2 cellular contexts compared by ENCODE assay signal in the genomic region with DNA sequence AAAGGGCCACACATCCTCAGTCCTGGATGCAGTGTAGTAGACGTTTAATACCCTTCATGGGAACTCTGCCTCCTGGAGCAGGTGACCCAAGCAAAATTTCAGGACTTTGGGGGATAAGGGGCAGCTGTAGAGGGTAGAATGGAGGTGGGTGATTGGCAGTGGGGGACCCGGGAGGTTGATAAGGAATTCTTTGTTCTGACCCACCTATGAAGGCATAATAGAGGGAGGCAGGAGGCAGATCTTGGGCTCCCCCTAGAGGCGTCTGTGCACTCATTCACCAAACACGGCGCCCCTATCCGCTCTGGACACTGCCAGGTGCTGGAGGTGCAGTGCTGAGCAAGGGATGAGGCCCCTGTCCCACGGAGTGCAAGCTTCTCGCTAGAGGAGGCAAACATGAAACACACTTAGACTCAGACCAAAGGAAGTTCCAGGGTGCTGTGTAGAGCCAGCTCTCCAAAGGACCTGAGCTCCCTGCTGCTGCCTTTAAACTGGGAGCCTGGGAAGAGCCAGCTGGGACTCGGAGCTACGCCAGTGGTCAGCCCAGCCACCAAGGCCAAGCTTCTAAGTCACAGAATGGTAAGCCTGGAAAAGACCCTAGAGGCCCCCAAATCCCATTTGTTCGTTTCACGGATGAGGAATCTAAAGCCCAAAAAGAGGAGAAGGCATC.
TF ChIP-seq lines count a peak whose summit lies in the region.

No MANE protein-coding gene starts in this region.

TF ChIP-seq in A549, 52 proteins besides CTCF, POLR2A, EP300 and RAD21:
- TF ChIP-seq NR3C1 (IDR thresholded peaks at IDR 0.05) (no peak), CBX2 (IDR thresholded peaks at IDR 0.05; ENCODE audit: borderline replicate concordance, low read depth) (no peak), PHF8 (IDR thresholded peaks at IDR 0.05; ENCODE audit: borderline replicate concordance, low read depth) (no peak), RNF2 (IDR thresholded peaks at IDR 0.05; ENCODE audit: borderline replicate concordance, low read depth) (no peak), ZFP36 (IDR thresholded peaks at IDR 0.05; ENCODE audit: borderline replicate concordance, partially characterized antibody) (no peak), SMC3 (IDR thresholded peaks at IDR 0.05) (peak; percentile 63), FOXS1 (CRISPR knock-in tag; IDR thresholded peaks at IDR 0.05) (no peak)
- TF ChIP-seq, protein P1, sequence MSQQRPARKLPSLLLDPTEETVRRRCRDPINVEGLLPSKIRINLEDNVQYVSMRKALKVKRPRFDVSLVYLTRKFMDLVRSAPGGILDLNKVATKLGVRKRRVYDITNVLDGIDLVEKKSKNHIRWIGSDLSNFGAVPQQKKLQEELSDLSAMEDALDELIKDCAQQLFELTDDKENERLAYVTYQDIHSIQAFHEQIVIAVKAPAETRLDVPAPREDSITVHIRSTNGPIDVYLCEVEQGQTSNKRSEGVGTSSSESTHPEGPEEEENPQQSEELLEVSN (IDR thresholded peaks at IDR 0.05; ENCODE audit: borderline replicate concordance, low read depth) = no peak

TF ChIP-seq in HepG2, 621 proteins besides CTCF, POLR2A, EP300 and RAD21:
- TF ChIP-seq BCL6 (CRISPR knock-in tag; IDR thresholded peaks at IDR 0.05) (no peak), GLI4 (CRISPR knock-in tag; IDR thresholded peaks at IDR 0.05; ENCODE audit: borderline replicate concordance) (0 out of 2 replicates have a peak, but pooled peaks have one; percentile 63), MED8 (CRISPR knock-in tag; IDR thresholded peaks at IDR 0.05; ENCODE audit: insufficient replicate concordance) (no peak), EEA1 (CRISPR knock-in tag; IDR thresholded peaks at IDR 0.05; ENCODE audit: borderline replicate concordance) (no peak), SMC3 (IDR thresholded peaks at IDR 0.05; ENCODE audit: low read length) (peak; percentile 57), STAG1 (CRISPR knock-in tag; IDR thresholded peaks at IDR 0.05) (peak; percentile 72), ZNF605 (CRISPR knock-in tag; IDR thresholded peaks at IDR 0.05) (0 out of 2 replicates have a peak, but pooled peaks have one; percentile 25), KDM2A (CRISPR knock-in tag; IDR thresholded peaks at IDR 0.05; ENCODE audit: borderline replicate concordance, low read depth) (0 out of 2 replicates have a peak, but pooled peaks have one; percentile 30), XRCC5 (optimal IDR thresholded peaks at IDR 0.05; ENCODE audit: low read length) (peak; percentile 75), FOXC1 (CRISPR knock-in tag; IDR thresholded peaks at IDR 0.05; ENCODE audit: borderline replicate concordance) (0 out of 2 replicates have a peak, but pooled peaks have one; percentile 33), BRD4 (CRISPR knock-in tag; IDR thresholded peaks at IDR 0.05) (no peak), NFYC (CRISPR knock-in tag; IDR thresholded peaks at IDR 0.05) (no peak), ZNF274 (CRISPR knock-in tag; IDR thresholded peaks at IDR 0.05) (peak; percentile 52; the same call in 1 of the 2 replicates)
- TF ChIP-seq, protein P2, sequence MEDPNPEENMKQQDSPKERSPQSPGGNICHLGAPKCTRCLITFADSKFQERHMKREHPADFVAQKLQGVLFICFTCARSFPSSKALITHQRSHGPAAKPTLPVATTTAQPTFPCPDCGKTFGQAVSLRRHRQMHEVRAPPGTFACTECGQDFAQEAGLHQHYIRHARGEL (CRISPR knock-in tag; IDR thresholded peaks at IDR 0.05) = no peak
- TF ChIP-seq, protein P3, sequence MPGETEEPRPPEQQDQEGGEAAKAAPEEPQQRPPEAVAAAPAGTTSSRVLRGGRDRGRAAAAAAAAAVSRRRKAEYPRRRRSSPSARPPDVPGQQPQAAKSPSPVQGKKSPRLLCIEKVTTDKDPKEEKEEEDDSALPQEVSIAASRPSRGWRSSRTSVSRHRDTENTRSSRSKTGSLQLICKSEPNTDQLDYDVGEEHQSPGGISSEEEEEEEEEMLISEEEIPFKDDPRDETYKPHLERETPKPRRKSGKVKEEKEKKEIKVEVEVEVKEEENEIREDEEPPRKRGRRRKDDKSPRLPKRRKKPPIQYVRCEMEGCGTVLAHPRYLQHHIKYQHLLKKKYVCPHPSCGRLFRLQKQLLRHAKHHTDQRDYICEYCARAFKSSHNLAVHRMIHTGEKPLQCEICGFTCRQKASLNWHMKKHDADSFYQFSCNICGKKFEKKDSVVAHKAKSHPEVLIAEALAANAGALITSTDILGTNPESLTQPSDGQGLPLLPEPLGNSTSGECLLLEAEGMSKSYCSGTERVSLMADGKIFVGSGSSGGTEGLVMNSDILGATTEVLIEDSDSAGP (CRISPR knock-in tag; IDR thresholded peaks at IDR 0.05; ENCODE audit: borderline replicate concordance) = peak; percentile 21; the same call in 1 of the 2 replicates
- TF ChIP-seq, protein P4, sequence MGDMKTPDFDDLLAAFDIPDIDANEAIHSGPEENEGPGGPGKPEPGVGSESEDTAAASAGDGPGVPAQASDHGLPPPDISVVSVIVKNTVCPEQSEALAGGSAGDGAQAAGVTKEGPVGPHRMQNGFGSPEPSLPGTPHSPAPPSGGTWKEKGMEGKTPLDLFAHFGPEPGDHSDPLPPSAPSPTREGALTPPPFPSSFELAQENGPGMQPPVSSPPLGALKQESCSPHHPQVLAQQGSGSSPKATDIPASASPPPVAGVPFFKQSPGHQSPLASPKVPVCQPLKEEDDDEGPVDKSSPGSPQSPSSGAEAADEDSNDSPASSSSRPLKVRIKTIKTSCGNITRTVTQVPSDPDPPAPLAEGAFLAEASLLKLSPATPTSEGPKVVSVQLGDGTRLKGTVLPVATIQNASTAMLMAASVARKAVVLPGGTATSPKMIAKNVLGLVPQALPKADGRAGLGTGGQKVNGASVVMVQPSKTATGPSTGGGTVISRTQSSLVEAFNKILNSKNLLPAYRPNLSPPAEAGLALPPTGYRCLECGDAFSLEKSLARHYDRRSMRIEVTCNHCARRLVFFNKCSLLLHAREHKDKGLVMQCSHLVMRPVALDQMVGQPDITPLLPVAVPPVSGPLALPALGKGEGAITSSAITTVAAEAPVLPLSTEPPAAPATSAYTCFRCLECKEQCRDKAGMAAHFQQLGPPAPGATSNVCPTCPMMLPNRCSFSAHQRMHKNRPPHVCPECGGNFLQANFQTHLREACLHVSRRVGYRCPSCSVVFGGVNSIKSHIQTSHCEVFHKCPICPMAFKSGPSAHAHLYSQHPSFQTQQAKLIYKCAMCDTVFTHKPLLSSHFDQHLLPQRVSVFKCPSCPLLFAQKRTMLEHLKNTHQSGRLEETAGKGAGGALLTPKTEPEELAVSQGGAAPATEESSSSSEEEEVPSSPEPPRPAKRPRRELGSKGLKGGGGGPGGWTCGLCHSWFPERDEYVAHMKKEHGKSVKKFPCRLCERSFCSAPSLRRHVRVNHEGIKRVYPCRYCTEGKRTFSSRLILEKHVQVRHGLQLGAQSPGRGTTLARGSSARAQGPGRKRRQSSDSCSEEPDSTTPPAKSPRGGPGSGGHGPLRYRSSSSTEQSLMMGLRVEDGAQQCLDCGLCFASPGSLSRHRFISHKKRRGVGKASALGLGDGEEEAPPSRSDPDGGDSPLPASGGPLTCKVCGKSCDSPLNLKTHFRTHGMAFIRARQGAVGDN (CRISPR knock-in tag; IDR thresholded peaks at IDR 0.05) = 0 out of 2 replicates have a peak, but pooled peaks have one; percentile 34
- TF ChIP-seq, protein P5, sequence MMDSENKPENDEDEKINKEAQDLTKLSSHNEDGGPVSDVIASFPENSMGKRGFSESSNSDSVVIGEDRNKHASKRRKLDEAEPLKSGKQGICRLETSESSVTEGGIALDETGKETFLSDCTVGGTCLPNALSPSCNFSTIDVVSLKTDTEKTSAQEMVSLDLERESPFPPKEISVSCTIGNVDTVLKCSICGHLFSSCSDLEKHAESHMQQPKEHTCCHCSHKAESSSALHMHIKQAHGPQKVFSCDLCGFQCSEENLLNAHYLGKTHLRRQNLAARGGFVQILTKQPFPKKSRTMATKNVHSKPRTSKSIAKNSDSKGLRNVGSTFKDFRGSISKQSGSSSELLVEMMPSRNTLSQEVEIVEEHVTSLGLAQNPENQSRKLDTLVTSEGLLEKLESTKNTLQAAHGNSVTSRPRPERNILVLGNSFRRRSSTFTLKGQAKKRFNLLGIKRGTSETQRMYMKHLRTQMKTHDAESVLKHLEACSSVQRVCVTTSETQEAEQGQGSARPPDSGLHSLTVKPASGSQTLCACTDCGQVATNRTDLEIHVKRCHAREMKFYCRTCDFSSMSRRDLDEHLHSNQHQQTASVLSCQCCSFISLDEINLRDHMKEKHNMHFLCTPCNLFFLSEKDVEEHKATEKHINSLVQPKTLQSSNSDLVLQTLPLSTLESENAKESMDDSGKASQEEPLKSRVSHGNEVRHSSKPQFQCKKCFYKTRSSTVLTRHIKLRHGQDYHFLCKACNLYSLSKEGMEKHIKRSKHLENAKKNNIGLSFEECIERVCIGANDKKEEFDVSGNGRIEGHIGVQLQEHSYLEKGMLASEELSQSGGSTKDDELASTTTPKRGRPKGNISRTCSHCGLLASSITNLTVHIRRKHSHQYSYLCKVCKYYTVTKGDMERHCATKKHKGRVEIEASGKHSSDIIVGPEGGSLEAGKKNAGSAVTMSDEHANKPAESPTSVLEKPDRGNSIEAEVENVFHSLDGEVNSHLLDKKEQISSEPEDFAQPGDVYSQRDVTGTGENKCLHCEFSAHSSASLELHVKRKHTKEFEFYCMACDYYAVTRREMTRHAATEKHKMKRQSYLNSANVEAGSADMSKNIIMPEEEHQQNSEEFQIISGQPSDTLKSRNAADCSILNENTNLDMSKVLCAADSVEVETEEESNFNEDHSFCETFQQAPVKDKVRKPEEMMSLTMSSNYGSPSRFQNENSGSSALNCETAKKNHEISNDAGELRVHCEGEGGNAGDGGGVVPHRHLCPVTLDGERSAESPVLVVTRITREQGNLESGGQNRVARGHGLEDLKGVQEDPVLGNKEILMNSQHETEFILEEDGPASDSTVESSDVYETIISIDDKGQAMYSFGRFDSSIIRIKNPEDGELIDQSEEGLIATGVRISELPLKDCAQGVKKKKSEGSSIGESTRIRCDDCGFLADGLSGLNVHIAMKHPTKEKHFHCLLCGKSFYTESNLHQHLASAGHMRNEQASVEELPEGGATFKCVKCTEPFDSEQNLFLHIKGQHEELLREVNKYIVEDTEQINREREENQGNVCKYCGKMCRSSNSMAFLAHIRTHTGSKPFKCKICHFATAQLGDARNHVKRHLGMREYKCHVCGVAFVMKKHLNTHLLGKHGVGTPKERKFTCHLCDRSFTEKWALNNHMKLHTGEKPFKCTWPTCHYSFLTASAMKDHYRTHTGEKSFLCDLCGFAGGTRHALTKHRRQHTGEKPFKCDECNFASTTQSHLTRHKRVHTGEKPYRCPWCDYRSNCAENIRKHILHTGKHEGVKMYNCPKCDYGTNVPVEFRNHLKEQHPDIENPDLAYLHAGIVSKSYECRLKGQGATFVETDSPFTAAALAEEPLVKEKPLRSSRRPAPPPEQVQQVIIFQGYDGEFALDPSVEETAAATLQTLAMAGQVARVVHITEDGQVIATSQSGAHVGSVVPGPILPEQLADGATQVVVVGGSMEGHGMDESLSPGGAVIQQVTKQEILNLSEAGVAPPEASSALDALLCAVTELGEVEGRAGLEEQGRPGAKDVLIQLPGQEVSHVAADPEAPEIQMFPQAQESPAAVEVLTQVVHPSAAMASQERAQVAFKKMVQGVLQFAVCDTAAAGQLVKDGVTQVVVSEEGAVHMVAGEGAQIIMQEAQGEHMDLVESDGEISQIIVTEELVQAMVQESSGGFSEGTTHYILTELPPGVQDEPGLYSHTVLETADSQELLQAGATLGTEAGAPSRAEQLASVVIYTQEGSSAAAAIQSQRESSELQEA (CRISPR knock-in tag; IDR thresholded peaks at IDR 0.05; ENCODE audit: not compliant biosample characterization) = peak; percentile 42
- TF ChIP-seq, protein P6, sequence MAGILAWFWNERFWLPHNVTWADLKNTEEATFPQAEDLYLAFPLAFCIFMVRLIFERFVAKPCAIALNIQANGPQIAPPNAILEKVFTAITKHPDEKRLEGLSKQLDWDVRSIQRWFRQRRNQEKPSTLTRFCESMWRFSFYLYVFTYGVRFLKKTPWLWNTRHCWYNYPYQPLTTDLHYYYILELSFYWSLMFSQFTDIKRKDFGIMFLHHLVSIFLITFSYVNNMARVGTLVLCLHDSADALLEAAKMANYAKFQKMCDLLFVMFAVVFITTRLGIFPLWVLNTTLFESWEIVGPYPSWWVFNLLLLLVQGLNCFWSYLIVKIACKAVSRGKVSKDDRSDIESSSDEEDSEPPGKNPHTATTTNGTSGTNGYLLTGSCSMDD (CRISPR knock-in tag; IDR thresholded peaks at IDR 0.05) = no peak
- TF ChIP-seq, protein P7, sequence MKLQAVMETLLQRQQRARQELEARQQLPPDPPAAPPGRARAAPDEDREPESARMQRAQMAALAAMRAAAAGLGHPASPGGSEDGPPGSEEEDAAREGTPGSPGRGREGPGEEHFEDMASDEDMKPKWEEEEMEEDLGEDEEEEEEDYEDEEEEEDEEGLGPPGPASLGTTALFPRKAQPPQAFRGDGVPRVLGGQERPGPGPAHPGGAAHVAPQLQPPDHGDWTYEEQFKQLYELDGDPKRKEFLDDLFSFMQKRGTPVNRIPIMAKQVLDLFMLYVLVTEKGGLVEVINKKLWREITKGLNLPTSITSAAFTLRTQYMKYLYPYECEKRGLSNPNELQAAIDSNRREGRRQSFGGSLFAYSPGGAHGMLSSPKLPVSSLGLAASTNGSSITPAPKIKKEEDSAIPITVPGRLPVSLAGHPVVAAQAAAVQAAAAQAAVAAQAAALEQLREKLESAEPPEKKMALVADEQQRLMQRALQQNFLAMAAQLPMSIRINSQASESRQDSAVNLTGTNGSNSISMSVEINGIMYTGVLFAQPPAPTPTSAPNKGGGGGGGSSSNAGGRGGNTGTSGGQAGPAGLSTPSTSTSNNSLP (IDR thresholded peaks at IDR 0.05; ENCODE audit: low read depth, low read length) = no peak
- TF ChIP-seq, protein P8, sequence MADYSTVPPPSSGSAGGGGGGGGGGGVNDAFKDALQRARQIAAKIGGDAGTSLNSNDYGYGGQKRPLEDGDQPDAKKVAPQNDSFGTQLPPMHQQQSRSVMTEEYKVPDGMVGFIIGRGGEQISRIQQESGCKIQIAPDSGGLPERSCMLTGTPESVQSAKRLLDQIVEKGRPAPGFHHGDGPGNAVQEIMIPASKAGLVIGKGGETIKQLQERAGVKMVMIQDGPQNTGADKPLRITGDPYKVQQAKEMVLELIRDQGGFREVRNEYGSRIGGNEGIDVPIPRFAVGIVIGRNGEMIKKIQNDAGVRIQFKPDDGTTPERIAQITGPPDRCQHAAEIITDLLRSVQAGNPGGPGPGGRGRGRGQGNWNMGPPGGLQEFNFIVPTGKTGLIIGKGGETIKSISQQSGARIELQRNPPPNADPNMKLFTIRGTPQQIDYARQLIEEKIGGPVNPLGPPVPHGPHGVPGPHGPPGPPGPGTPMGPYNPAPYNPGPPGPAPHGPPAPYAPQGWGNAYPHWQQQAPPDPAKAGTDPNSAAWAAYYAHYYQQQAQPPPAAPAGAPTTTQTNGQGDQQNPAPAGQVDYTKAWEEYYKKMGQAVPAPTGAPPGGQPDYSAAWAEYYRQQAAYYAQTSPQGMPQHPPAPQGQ (CRISPR knock-in tag; IDR thresholded peaks at IDR 0.05; ENCODE audit: borderline replicate concordance) = no peak
